ENCODE assay signal across 9 cellular contexts in the genomic region with DNA sequence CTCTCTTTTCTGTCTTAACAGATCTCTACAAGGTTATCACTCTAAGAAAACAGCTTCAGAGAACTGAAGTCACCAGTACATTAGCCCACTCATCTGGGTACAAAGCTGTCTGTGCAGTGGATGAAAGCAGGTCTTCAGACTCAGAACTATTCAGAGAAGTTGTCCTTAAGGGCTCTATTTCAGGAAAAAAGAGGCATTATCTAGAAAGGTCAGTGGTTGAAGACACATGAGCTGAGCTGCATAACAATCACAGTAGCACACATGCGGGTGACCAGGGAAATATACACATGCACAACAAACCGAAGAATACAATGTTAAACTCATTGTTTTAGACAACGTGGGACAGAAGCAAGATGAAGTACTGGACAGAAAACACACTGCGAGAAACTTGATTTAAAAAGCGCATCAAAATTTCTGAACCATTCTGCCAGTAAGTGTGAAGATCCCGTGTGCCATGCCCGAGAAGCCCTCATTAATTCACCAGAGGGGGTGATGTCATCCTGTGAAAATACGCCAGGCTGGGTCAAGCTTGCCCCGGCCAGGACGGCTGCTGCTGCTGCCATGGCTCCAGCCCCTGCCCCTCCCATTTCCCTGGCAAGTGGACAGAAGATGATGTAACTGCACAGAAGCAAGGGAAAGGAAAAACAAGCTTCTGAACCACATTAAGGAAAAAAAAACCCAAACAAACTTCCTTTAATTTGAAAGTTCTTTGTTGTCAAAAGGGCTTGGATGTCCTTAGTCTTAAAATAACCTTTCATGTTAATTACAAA. TPM values are rescaled to one million over a fixed set of nuclear protein-coding genes. Genes with fewer than 3 reads are reported as not detected.
DNase-seq lines count a peak whose midpoint lies in the region; ATAC-seq and TF ChIP-seq lines count a peak whose summit lies in the region.
"Had no signal": no experiment of that assay in that cellular context is flagged by ENCODE, and none has a peak within 500 bp of the region (broad histone marks: within the 10 kb centered on the region; RNA-seq: fewer than 3 reads in every experiment).

No MANE protein-coding gene starts in this region.

- ATAC-seq in Panc1 (0 out of 2 replicates have a peak, but pooled peaks have one; percentile 63), mucosa of descending colon (peak; percentile 83), GM19023 (IDR thresholded peaks at IDR 0.05; ENCODE audit: unreplicated experiment) (no peak)

- no peaks in the 10 kb centered on the region for H3K9me3 Mint-ChIP-seq in Calu3 (ENCODE audit: low read depth, unreplicated experiment)
- H3K9me3 Mint-ChIP-seq: memory B cell had no signal

- peak overlapping the region; percentile 89 for H3K27ac Mint-ChIP-seq in Calu3 (ENCODE audit: unreplicated experiment)
- H3K27ac Mint-ChIP-seq: memory B cell had no signal

- no peak for TF ChIP-seq CTCF in Calu3 (IDR thresholded peaks at IDR 0.05; ENCODE audit: unreplicated experiment)
- no peak for TF ChIP-seq CTCF in Panc1 (IDR thresholded peaks at IDR 0.05)
- no peak for TF ChIP-seq CTCF in mucosa of descending colon (IDR thresholded peaks at IDR 0.05)

- peaks cover 57% of the 10 kb centered on the region for H3K36me3 Mint-ChIP-seq in Calu3 (ENCODE audit: insufficient read depth, unreplicated experiment)

- no peaks in the 10 kb centered on the region for H3K27me3 ChIP-seq in Panc1 (ENCODE audit: control insufficient read depth, insufficient read depth, low read length)

- POLR2A ChIA-PET in Panc1 (lab: Charles Lee): interaction anchor here (0.6 kb wide), 1 partner anchor 20 kb away, joined by 3 read pairs; no protein-coding TSS in a partner anchor

- BruUV-seq in Calu3 (replicated peaks; lab: Mats Ljungman, UMichigan) (TSS peak; percentile 14), Panc1 (replicated peaks; lab: Mats Ljungman, UMichigan) (no TSS peak)

- H3K4me1 Mint-ChIP-seq in Calu3 (ENCODE audit: low read depth, unreplicated experiment): peaks cover 34% of the 10 kb centered on the region

- peaks cover 5% of the 10 kb centered on the region; the same call in 1 of the 2 replicates for H3K4me1 ChIP-seq in Panc1 (ENCODE audit: control insufficient read depth, insufficient read depth, low read length)
- peaks cover 34% of the 10 kb centered on the region for H3K4me1 ChIP-seq in mucosa of descending colon (ENCODE audit: low read depth)

- peak overlapping the region; percentile 25 for H3K4me3 Mint-ChIP-seq in Calu3 (ENCODE audit: low read depth, unreplicated experiment)
- H3K4me3 Mint-ChIP-seq: memory B cell had no signal

- H3K36me3 ChIP-seq in Panc1 (ENCODE audit: control insufficient read depth, insufficient read depth, low read length): peaks cover 11% of the 10 kb centered on the region
- no peaks in the 10 kb centered on the region for H3K36me3 ChIP-seq in mucosa of descending colon (ENCODE audit: low read depth)

- no peak overlapping the region for H3K4me3 ChIP-seq in Panc1 (ENCODE audit: low read depth in 2 of 2, low read length in 2 of 2)
- no peak overlapping the region for H3K4me3 ChIP-seq in mucosa of descending colon

- peak; percentile 92 for DNase-seq in Calu3
- peak; percentile 52 for DNase-seq in Panc1 (ENCODE audit: low read depth, low spot score)
- DNase-seq in epithelial cell of prostate (ENCODE audit: low read depth, low spot score): peak; percentile 27
- peak; percentile 79 to 95 (median 83) for DNase-seq in mucosa of descending colon
- no peak for DNase-seq in NOMO-1 treated with DMSO at 0.1 percent for 48 hours (lab: John Stamatoyannopoulos, UW; ENCODE audit: unreplicated experiment)
- DNase-seq in GF-D8 (lab: John Stamatoyannopoulos, UW): no peak
- DNase-seq in T-helper 9 cell: no peak

- in situ Hi-C loops in Panc1 (cut with HindIII; ENCODE audit: low pct_unique_long_range_greater_than_20kb, low sequenced_read_pairs): no loop called here

- no peaks in the 10 kb centered on the region for H3K27me3 Mint-ChIP-seq in Calu3 (ENCODE audit: unreplicated experiment)
- H3K27me3 Mint-ChIP-seq: memory B cell had no signal

- H3K9me3 ChIP-seq in Panc1 (ENCODE audit: control insufficient read depth, insufficient read depth, low read depth, low read length): no peaks in the 10 kb centered on the region
- no peaks in the 10 kb centered on the region for H3K9me3 ChIP-seq in mucosa of descending colon

- intact Hi-C loops in Calu3 (cut with micrococcal nuclease; ENCODE audit: unreplicated experiment) (loop anchor here (2.0 kb wide), 1 partner anchor 333 kb away; no protein-coding TSS in a partner anchor), Panc1 (cut with micrococcal nuclease; ENCODE audit: unreplicated experiment) (no loop called here), mucosa of descending colon (cut with DNase I, micrococcal nuclease) (no loop called here)

- H3K27ac ChIP-seq in Panc1 (ENCODE audit: low read length): peak overlapping the region; percentile 78; the same call in 1 of the 2 replicates
- peak overlapping the region; percentile 96 for H3K27ac ChIP-seq in epithelial cell of prostate

- CTCF ChIA-PET in Calu3 (lab: Charles Lee) (interaction anchor here (0.5 to 2.5 kb wide), 16 partner anchors 10 to 1052 kb away, joined by 3 to 20 read pairs (median 5); a partner anchor contains a TSS), Panc1 (lab: Charles Lee) (no interaction called here)

RNA-seq across cellular contexts. Expression of a gene that starts 10.1 kb away (rescaled TPM):
- total RNA-seq in Calu3 (2022) (152 and 163 TPM in 2 replicates), Panc1 (2021; ENCODE audit: unreplicated experiment) (103 TPM), mucosa of descending colon (100 to 1,000 TPM; 153 to 249 (median 217) TPM)
- 64.9 TPM for polyA plus RNA-seq in Panc1 (2012; ENCODE audit: insufficient read length)

RNA-seq across cellular contexts. Expression of a gene that starts 44.8 kb away (rescaled TPM):
- 79.6 and 110 TPM in 2 replicates for total RNA-seq in Calu3 (2022)
- total RNA-seq in Panc1 (2021; ENCODE audit: unreplicated experiment): 51.9 TPM
- polyA plus RNA-seq in Panc1 (2012; ENCODE audit: insufficient read length): 33.1 TPM
- 100 to 1,000 TPM in 2 of 3 donors, 10 to 100 TPM in 1; 91.6 to 208 (median 155) TPM for total RNA-seq in mucosa of descending colon

Comparison
In these comparisons a context has a peak if more than half of its experiments do, and no peak if none do; other contexts are left out.
1. DNase-seq: peak in Calu3 (single experiment), Panc1 (single experiment), epithelial cell of prostate (single experiment) and mucosa of descending colon (3 of 3); none in NOMO-1 treated with DMSO at 0.1 percent for 48 hours (single experiment), GF-D8 (single experiment) and T-helper 9 cell (single experiment).